Comparison of ENCODE assay signal across 1 cellular context in the genomic region with DNA sequence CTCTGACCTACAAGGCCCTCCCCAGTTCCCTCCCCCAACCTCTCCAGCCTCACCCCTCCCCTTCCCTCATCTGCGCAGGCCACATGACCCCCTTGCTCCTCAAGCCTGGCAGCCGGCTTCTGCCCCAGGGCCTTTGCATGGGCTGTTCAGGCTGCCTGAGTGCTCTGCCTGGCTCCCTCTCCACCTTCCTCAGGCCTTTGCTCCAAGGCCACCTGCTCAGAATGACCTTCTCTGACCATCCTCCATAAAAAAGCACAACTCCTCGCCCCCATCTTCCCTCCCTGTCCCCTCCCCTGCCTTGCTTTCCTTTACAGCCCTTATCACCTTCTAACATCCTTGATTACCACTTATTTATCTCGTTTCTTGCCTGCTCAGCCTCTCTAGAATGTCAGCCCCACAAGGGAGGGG.
TF ChIP-seq lines count a peak whose summit lies in the region.

No MANE protein-coding gene starts in this region.

TF ChIP-seq in K562, 482 proteins besides CTCF, POLR2A, EP300 and RAD21 (continues in another document):
- no peak for TF ChIP-seq POU5F1 (IDR thresholded peaks at IDR 0.05; ENCODE audit: borderline replicate concordance, low read depth, low read length, partially characterized antibody)
- TF ChIP-seq CBFA2T2 (conservative IDR thresholded peaks at IDR 0.05) = peak; percentile 72
- TF ChIP-seq CBX2 (IDR thresholded peaks at IDR 0.05; ENCODE audit: insufficient read depth, low read length, poor library complexity, severe bottlenecking) = no peak
- no peak for TF ChIP-seq ZNF76 (CRISPR knock-in tag; IDR thresholded peaks at IDR 0.05; ENCODE audit: borderline replicate concordance)
- no peak for TF ChIP-seq ZNF444 (CRISPR knock-in tag; IDR thresholded peaks at IDR 0.05)
- TF ChIP-seq, protein P1, sequence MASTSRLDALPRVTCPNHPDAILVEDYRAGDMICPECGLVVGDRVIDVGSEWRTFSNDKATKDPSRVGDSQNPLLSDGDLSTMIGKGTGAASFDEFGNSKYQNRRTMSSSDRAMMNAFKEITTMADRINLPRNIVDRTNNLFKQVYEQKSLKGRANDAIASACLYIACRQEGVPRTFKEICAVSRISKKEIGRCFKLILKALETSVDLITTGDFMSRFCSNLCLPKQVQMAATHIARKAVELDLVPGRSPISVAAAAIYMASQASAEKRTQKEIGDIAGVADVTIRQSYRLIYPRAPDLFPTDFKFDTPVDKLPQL (IDR thresholded peaks at IDR 0.05; ENCODE audit: extremely low read depth, insufficient read length) = no peak
- no peak for TF ChIP-seq NFYB (IDR thresholded peaks at IDR 0.05; ENCODE audit: extremely low read depth, insufficient read length)
- no peak for TF ChIP-seq HDAC8 (tag; IDR thresholded peaks at IDR 0.05)
- no peak for TF ChIP-seq ZNF41 (CRISPR knock-in tag; conservative IDR thresholded peaks at IDR 0.05)
- TF ChIP-seq NR2C2 (CRISPR knock-in tag; IDR thresholded peaks at IDR 0.05) = no peak
- no peak for TF ChIP-seq NR2C2 (tag; IDR thresholded peaks at IDR 0.05)
- TF ChIP-seq SOX6 (IDR thresholded peaks at IDR 0.05) = no peak
- TF ChIP-seq ZNF316 (IDR thresholded peaks at IDR 0.05) = no peak
- no peak for TF ChIP-seq KLF13 (tag; IDR thresholded peaks at IDR 0.05; ENCODE audit: borderline replicate concordance, low read depth)
- no peak for TF ChIP-seq ZEB2 (IDR thresholded peaks at IDR 0.05)
- TF ChIP-seq HNRNPH1 (optimal IDR thresholded peaks at IDR 0.05; ENCODE audit: low read depth, low read length) = no peak
- TF ChIP-seq PHF21A (IDR thresholded peaks at IDR 0.05; ENCODE audit: borderline replicate concordance, low read depth) = no peak
- TF ChIP-seq PML (IDR thresholded peaks at IDR 0.05; ENCODE audit: low read length) = no peak
- TF ChIP-seq, protein P2, sequence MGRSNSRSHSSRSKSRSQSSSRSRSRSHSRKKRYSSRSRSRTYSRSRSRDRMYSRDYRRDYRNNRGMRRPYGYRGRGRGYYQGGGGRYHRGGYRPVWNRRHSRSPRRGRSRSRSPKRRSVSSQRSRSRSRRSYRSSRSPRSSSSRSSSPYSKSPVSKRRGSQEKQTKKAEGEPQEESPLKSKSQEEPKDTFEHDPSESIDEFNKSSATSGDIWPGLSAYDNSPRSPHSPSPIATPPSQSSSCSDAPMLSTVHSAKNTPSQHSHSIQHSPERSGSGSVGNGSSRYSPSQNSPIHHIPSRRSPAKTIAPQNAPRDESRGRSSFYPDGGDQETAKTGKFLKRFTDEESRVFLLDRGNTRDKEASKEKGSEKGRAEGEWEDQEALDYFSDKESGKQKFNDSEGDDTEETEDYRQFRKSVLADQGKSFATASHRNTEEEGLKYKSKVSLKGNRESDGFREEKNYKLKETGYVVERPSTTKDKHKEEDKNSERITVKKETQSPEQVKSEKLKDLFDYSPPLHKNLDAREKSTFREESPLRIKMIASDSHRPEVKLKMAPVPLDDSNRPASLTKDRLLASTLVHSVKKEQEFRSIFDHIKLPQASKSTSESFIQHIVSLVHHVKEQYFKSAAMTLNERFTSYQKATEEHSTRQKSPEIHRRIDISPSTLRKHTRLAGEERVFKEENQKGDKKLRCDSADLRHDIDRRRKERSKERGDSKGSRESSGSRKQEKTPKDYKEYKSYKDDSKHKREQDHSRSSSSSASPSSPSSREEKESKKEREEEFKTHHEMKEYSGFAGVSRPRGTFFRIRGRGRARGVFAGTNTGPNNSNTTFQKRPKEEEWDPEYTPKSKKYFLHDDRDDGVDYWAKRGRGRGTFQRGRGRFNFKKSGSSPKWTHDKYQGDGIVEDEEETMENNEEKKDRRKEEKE (IDR thresholded peaks at IDR 0.05; ENCODE audit: borderline replicate concordance in 1 of 2, control insufficient read depth in 1 of 2, low read depth in 2 of 2, low read length in 1 of 2) = no peak
- no peak for TF ChIP-seq FOXM1 (IDR thresholded peaks at IDR 0.05; ENCODE audit: low read depth)
- TF ChIP-seq FOXM1 (CRISPR knock-in tag; IDR thresholded peaks at IDR 0.05; ENCODE audit: low read depth) = no peak
- no peak for TF ChIP-seq BDP1 (IDR thresholded peaks at IDR 0.05; ENCODE audit: insufficient read depth, insufficient read length)
- TF ChIP-seq, protein P3, sequence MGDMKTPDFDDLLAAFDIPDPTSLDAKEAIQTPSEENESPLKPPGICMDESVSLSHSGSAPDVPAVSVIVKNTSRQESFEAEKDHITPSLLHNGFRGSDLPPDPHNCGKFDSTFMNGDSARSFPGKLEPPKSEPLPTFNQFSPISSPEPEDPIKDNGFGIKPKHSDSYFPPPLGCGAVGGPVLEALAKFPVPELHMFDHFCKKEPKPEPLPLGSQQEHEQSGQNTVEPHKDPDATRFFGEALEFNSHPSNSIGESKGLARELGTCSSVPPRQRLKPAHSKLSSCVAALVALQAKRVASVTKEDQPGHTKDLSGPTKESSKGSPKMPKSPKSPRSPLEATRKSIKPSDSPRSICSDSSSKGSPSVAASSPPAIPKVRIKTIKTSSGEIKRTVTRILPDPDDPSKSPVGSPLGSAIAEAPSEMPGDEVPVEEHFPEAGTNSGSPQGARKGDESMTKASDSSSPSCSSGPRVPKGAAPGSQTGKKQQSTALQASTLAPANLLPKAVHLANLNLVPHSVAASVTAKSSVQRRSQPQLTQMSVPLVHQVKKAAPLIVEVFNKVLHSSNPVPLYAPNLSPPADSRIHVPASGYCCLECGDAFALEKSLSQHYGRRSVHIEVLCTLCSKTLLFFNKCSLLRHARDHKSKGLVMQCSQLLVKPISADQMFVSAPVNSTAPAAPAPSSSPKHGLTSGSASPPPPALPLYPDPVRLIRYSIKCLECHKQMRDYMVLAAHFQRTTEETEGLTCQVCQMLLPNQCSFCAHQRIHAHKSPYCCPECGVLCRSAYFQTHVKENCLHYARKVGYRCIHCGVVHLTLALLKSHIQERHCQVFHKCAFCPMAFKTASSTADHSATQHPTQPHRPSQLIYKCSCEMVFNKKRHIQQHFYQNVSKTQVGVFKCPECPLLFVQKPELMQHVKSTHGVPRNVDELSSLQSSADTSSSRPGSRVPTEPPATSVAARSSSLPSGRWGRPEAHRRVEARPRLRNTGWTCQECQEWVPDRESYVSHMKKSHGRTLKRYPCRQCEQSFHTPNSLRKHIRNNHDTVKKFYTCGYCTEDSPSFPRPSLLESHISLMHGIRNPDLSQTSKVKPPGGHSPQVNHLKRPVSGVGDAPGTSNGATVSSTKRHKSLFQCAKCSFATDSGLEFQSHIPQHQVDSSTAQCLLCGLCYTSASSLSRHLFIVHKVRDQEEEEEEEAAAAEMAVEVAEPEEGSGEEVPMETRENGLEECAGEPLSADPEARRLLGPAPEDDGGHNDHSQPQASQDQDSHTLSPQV (IDR thresholded peaks at IDR 0.05) = no peak
- no peak for TF ChIP-seq CC2D1A (IDR thresholded peaks at IDR 0.05)
- no peak for TF ChIP-seq XRCC3 (IDR thresholded peaks at IDR 0.05)
- TF ChIP-seq ZNF174 (CRISPR knock-in tag; IDR thresholded peaks at IDR 0.05) = no peak
- TF ChIP-seq ZNF263 (CRISPR knock-in tag; IDR thresholded peaks at IDR 0.05; ENCODE audit: borderline replicate concordance) = no peak
- no peak for TF ChIP-seq ZNF134 (CRISPR knock-in tag; conservative IDR thresholded peaks at IDR 0.05)
- no peak for TF ChIP-seq ARNT (IDR thresholded peaks at IDR 0.05)
- TF ChIP-seq PHF20 (IDR thresholded peaks at IDR 0.05; ENCODE audit: partially characterized antibody) = no peak
- TF ChIP-seq SMARCC2 (IDR thresholded peaks at IDR 0.05; ENCODE audit: low read depth) = no peak
- TF ChIP-seq POLR3A (IDR thresholded peaks at IDR 0.05; ENCODE audit: borderline replicate concordance, extremely low read depth, insufficient read depth, insufficient read length) = no peak
- no peak for TF ChIP-seq ZFP1 (CRISPR knock-in tag; IDR thresholded peaks at IDR 0.05)
- TF ChIP-seq EGR1 (conservative IDR thresholded peaks at IDR 0.05) = peak; percentile 39
- no peak for TF ChIP-seq NFXL1 (CRISPR knock-in tag; IDR thresholded peaks at IDR 0.05)
- TF ChIP-seq, protein P4, sequence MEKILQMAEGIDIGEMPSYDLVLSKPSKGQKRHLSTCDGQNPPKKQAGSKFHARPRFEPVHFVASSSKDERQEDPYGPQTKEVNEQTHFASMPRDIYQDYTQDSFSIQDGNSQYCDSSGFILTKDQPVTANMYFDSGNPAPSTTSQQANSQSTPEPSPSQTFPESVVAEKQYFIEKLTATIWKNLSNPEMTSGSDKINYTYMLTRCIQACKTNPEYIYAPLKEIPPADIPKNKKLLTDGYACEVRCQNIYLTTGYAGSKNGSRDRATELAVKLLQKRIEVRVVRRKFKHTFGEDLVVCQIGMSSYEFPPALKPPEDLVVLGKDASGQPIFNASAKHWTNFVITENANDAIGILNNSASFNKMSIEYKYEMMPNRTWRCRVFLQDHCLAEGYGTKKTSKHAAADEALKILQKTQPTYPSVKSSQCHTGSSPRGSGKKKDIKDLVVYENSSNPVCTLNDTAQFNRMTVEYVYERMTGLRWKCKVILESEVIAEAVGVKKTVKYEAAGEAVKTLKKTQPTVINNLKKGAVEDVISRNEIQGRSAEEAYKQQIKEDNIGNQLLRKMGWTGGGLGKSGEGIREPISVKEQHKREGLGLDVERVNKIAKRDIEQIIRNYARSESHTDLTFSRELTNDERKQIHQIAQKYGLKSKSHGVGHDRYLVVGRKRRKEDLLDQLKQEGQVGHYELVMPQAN (IDR thresholded peaks at IDR 0.05; ENCODE audit: borderline replicate concordance) = no peak
- TF ChIP-seq HNRNPL (IDR thresholded peaks at IDR 0.05; ENCODE audit: low read depth, low read length) = no peak
- no peak for TF ChIP-seq CHD1 (IDR thresholded peaks at IDR 0.05; ENCODE audit: low read length)
- no peak for TF ChIP-seq ZNF184 (CRISPR knock-in tag; IDR thresholded peaks at IDR 0.05)
- TF ChIP-seq XRCC5 (IDR thresholded peaks at IDR 0.05; ENCODE audit: low read depth, low read length) = no peak
- TF ChIP-seq NELFE (IDR thresholded peaks at IDR 0.05; ENCODE audit: insufficient read depth, insufficient read length) = no peak
- TF ChIP-seq KAT7 (CRISPR knock-in tag; IDR thresholded peaks at IDR 0.05; ENCODE audit: borderline replicate concordance) = no peak
- TF ChIP-seq, protein P5, sequence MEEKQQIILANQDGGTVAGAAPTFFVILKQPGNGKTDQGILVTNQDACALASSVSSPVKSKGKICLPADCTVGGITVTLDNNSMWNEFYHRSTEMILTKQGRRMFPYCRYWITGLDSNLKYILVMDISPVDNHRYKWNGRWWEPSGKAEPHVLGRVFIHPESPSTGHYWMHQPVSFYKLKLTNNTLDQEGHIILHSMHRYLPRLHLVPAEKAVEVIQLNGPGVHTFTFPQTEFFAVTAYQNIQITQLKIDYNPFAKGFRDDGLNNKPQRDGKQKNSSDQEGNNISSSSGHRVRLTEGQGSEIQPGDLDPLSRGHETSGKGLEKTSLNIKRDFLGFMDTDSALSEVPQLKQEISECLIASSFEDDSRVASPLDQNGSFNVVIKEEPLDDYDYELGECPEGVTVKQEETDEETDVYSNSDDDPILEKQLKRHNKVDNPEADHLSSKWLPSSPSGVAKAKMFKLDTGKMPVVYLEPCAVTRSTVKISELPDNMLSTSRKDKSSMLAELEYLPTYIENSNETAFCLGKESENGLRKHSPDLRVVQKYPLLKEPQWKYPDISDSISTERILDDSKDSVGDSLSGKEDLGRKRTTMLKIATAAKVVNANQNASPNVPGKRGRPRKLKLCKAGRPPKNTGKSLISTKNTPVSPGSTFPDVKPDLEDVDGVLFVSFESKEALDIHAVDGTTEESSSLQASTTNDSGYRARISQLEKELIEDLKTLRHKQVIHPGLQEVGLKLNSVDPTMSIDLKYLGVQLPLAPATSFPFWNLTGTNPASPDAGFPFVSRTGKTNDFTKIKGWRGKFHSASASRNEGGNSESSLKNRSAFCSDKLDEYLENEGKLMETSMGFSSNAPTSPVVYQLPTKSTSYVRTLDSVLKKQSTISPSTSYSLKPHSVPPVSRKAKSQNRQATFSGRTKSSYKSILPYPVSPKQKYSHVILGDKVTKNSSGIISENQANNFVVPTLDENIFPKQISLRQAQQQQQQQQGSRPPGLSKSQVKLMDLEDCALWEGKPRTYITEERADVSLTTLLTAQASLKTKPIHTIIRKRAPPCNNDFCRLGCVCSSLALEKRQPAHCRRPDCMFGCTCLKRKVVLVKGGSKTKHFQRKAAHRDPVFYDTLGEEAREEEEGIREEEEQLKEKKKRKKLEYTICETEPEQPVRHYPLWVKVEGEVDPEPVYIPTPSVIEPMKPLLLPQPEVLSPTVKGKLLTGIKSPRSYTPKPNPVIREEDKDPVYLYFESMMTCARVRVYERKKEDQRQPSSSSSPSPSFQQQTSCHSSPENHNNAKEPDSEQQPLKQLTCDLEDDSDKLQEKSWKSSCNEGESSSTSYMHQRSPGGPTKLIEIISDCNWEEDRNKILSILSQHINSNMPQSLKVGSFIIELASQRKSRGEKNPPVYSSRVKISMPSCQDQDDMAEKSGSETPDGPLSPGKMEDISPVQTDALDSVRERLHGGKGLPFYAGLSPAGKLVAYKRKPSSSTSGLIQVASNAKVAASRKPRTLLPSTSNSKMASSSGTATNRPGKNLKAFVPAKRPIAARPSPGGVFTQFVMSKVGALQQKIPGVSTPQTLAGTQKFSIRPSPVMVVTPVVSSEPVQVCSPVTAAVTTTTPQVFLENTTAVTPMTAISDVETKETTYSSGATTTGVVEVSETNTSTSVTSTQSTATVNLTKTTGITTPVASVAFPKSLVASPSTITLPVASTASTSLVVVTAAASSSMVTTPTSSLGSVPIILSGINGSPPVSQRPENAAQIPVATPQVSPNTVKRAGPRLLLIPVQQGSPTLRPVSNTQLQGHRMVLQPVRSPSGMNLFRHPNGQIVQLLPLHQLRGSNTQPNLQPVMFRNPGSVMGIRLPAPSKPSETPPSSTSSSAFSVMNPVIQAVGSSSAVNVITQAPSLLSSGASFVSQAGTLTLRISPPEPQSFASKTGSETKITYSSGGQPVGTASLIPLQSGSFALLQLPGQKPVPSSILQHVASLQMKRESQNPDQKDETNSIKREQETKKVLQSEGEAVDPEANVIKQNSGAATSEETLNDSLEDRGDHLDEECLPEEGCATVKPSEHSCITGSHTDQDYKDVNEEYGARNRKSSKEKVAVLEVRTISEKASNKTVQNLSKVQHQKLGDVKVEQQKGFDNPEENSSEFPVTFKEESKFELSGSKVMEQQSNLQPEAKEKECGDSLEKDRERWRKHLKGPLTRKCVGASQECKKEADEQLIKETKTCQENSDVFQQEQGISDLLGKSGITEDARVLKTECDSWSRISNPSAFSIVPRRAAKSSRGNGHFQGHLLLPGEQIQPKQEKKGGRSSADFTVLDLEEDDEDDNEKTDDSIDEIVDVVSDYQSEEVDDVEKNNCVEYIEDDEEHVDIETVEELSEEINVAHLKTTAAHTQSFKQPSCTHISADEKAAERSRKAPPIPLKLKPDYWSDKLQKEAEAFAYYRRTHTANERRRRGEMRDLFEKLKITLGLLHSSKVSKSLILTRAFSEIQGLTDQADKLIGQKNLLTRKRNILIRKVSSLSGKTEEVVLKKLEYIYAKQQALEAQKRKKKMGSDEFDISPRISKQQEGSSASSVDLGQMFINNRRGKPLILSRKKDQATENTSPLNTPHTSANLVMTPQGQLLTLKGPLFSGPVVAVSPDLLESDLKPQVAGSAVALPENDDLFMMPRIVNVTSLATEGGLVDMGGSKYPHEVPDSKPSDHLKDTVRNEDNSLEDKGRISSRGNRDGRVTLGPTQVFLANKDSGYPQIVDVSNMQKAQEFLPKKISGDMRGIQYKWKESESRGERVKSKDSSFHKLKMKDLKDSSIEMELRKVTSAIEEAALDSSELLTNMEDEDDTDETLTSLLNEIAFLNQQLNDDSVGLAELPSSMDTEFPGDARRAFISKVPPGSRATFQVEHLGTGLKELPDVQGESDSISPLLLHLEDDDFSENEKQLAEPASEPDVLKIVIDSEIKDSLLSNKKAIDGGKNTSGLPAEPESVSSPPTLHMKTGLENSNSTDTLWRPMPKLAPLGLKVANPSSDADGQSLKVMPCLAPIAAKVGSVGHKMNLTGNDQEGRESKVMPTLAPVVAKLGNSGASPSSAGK (IDR thresholded peaks at IDR 0.05) = no peak
- TF ChIP-seq RBFOX2 (IDR thresholded peaks at IDR 0.05; ENCODE audit: low read depth, low read length) = no peak
